Comparison of ENCODE assay signal across 8 cellular contexts in the genomic region with DNA sequence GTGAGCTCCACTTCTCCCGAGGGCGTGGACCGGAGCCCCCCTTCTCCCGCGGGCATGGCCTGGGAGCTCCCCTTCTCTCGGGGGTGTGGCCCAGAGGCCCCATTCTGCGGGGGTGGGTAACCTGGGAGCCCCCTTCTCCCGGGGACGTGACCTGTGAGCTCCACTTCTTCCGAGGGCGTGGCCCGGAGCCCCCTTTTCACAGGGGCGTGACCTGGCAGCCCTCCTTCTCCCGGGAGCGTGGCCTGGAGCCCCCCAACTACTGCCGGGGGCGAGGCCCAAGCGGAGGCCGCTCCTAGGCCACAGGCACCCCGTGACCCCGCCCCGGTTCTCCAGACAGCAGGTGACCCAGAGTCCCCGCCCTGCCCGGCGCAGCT. TPM values are rescaled to one million over a fixed set of nuclear protein-coding genes. Genes with fewer than 3 reads are reported as not detected.
A peak's percentile ranks its signal among the peaks of the same experiment; 100 is the strongest.
DNase-seq lines count a peak whose midpoint lies in the region; ATAC-seq and TF ChIP-seq lines count a peak whose summit lies in the region.

No MANE protein-coding gene starts in this region.

- H3K4me3 ChIP-seq in DOHH2 (ENCODE audit: low read length) (peak overlapping the region; percentile 98), PC-3 (ENCODE audit: low read length) (peak overlapping the region; percentile 80), neutrophil (ENCODE audit: low read depth in 1 of 2, low read length in 1 of 2) (peak overlapping the region; percentile 74 to 100)

- H4K20me1 ChIP-seq in DOHH2 (ENCODE audit: control insufficient read depth, insufficient read depth, low read depth, low read length): no peaks in the 10 kb centered on the region
- H4K20me1 ChIP-seq in PC-3 (ENCODE audit: low read length): peaks cover 36% of the 10 kb centered on the region

- peaks cover 0 to 2% of the 10 kb centered on the region in 2 donors for H3K9me3 Mint-ChIP-seq in effector memory CD8-positive, alpha-beta T cell

- peak overlapping the region; percentile 84 to 97 for H3K4me3 Mint-ChIP-seq in effector memory CD8-positive, alpha-beta T cell

- H3K27ac ChIP-seq in DOHH2 (ENCODE audit: low read depth, low read length) (peak overlapping the region; percentile 94), PC-3 (ENCODE audit: low read length) (peak overlapping the region; percentile 85), neutrophil (peak overlapping the region; percentile 97)

- BruUV-seq in PC-3 (replicated peaks; lab: Mats Ljungman, UMichigan): TSS peak; percentile 38

- H3K27ac Mint-ChIP-seq in effector memory CD8-positive, alpha-beta T cell: peak overlapping the region; percentile 93 to 95

- H3K9ac ChIP-seq in PC-3 (ENCODE audit: low read length): peak overlapping the region; percentile 97

- H3K4me1 ChIP-seq in DOHH2 (ENCODE audit: control insufficient read depth, low read length) (peaks cover 52% of the 10 kb centered on the region), PC-3 (ENCODE audit: insufficient read depth, low read length) (peaks cover 10% of the 10 kb centered on the region), neutrophil (ENCODE audit: control insufficient read depth in 1 of 2, insufficient read depth in 1 of 2, low read depth in 1 of 2, low read length in 1 of 2) (peaks cover 14 to 16% of the 10 kb centered on the region in 2 experiments)

- CTCF ChIA-PET in PC-3 (lab: Charles Lee): interaction anchor here (0.6 to 0.7 kb wide), 2 partner anchors 121 to 685 kb away, joined by 3 read pairs; no protein-coding TSS in a partner anchor

- TF ChIP-seq CTCF in DOHH2 (IDR thresholded peaks at IDR 0.05; ENCODE audit: low read depth, low read length, poor library complexity, severe bottlenecking): no peak
- no peak for TF ChIP-seq CTCF in PC-3 (conservative IDR thresholded peaks at IDR 0.05; ENCODE audit: low read depth, low read length)
- peak; percentile 23 for TF ChIP-seq CTCF in neutrophil (IDR thresholded peaks at IDR 0.05)

- H3K36me3 ChIP-seq in DOHH2 (ENCODE audit: control insufficient read depth, low read length) (peaks cover 29% of the 10 kb centered on the region), PC-3 (ENCODE audit: low read depth, low read length) (peaks cover 12% of the 10 kb centered on the region), neutrophil (peaks cover 11% of the 10 kb centered on the region)

- H3K9me3 ChIP-seq in DOHH2 (ENCODE audit: control insufficient read depth, insufficient read depth, low read length): no peaks in the 10 kb centered on the region
- H3K9me3 ChIP-seq in PC-3 (ENCODE audit: low read length): no peaks in the 10 kb centered on the region
- no peaks in the 10 kb centered on the region for H3K9me3 ChIP-seq in neutrophil

- POLR2A ChIA-PET in PC-3 (lab: Charles Lee; ENCODE audit: unreplicated experiment): no interaction called here

- H3K4me1 Mint-ChIP-seq in effector memory CD8-positive, alpha-beta T cell (ENCODE audit: low read depth in 2 of 2): peaks cover 27 to 40% of the 10 kb centered on the region in 2 donors

- H3K4me2 ChIP-seq in DOHH2 (ENCODE audit: low read length): peak overlapping the region; percentile 100
- H3K4me2 ChIP-seq in PC-3 (ENCODE audit: low read length): peak overlapping the region; percentile 92

- peaks cover 18% of the 10 kb centered on the region for H3K36me3 Mint-ChIP-seq in effector memory CD8-positive, alpha-beta T cell (ENCODE audit: insufficient read depth)

- H3K27me3 Mint-ChIP-seq in effector memory CD8-positive, alpha-beta T cell: no peaks in the 10 kb centered on the region

- intact Hi-C loops in PC-3 (cut with micrococcal nuclease): loop anchor here (1.0 to 10.0 kb wide), 2 partner anchors 42 to 755 kb away; a partner anchor contains a TSS

- H3K79me2 ChIP-seq in DOHH2 (ENCODE audit: control insufficient read depth, low read length): peaks cover 52% of the 10 kb centered on the region
- H3K79me2 ChIP-seq in PC-3 (ENCODE audit: low read length): peaks cover 53% of the 10 kb centered on the region

- ATAC-seq in GM21619 (IDR thresholded peaks at IDR 0.05; ENCODE audit: unreplicated experiment): peak; percentile 3
- ATAC-seq in PC-3: no peak
- ATAC-seq in effector memory CD8-positive, alpha-beta T cell (replicated peaks): no peak
- no peak for ATAC-seq in GM21526 (IDR thresholded peaks at IDR 0.05; ENCODE audit: low FRiP score, unreplicated experiment)

- no peak for DNase-seq in PC-3
- peak in 1 of 3 experiments; percentile 25 for DNase-seq in effector memory CD8-positive, alpha-beta T cell
- DNase-seq in amniotic stem cell (lab: John Stamatoyannopoulos, UW): no peak
- no peak for DNase-seq in occipital lobe (lab: John Stamatoyannopoulos, UW)

- H3K27me3 ChIP-seq in DOHH2 (ENCODE audit: control insufficient read depth, low read length) (no peaks in the 10 kb centered on the region), PC-3 (ENCODE audit: low read length) (no peaks in the 10 kb centered on the region), neutrophil (no peaks in the 10 kb centered on the region)

- H3F3A ChIP-seq in DOHH2 (ENCODE audit: control insufficient read depth, insufficient read depth) (peaks cover 9% of the 10 kb centered on the region), PC-3 (ENCODE audit: low read length, unreplicated experiment) (no peaks in the 10 kb centered on the region)

- H3K9me2 ChIP-seq in DOHH2 (replicated peaks; ENCODE audit: control insufficient read depth, low read length) (no peaks in the 10 kb centered on the region), PC-3 (replicated peaks; ENCODE audit: low read length) (no peaks in the 10 kb centered on the region)

- H2AFZ ChIP-seq in PC-3 (ENCODE audit: low read length): peak overlapping the region; percentile 95

RNA-seq across cellular contexts. Expression of a gene that starts 0.3 kb away (rescaled TPM):
- 64.2 and 70.9 TPM in 2 replicates for total RNA-seq in PC-3 (2014; rRNA removed)
- 17.3 TPM for total RNA-seq in occipital lobe

RNA-seq across cellular contexts. Expression of a gene that starts 42.5 kb away (rescaled TPM):
- 17.1 and 19.6 TPM in 2 replicates for total RNA-seq in PC-3 (2014; rRNA removed)
- 12.6 TPM for total RNA-seq in occipital lobe

RNA-seq across cellular contexts. Expression of a gene that starts 42.8 kb away (rescaled TPM):
- total RNA-seq in PC-3 (2014; rRNA removed): 60.9 and 64.1 TPM in 2 replicates
- total RNA-seq in occipital lobe: 16.7 TPM
